22 cellular contexts compared by ENCODE assay signal in the genomic region with DNA sequence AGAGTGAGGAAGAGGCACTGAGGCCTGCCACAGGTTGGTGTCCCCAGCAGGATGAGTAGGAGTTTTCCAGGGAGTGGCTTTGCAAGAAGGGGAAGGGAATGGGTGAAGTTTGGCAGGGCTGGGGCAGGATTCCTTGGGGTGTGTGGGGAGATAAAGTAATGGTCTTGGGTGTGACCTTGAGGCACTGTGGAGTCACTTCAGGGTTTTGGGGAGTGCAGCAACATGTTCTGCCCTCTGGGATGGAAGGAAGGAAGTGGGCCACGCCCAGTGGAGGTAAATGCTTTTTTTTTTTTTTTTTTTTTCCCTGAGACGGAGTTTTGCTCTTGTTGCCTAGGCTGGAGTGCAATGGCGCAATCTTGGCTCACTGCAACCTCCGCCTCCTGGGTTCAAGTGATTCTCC.
DNase-seq lines count a peak whose midpoint lies in the region; TF ChIP-seq lines count a peak whose summit lies in the region.
"Had no signal": no experiment of that assay in that cellular context is flagged by ENCODE, and none has a peak within 500 bp of the region (broad histone marks: within the 10 kb centered on the region; RNA-seq: fewer than 3 reads in every experiment).

No MANE protein-coding gene starts in this region.

- no peak overlapping the region for H3K27ac ChIP-seq in HEK293 (ENCODE audit: extremely low read depth, low read depth, low read length)
- H3K27ac ChIP-seq: BLaER1, KMS-11, SJSA1 had no signal

- no peaks in the 10 kb centered on the region for H3K9me3 Mint-ChIP-seq in activated CD4-positive, alpha-beta T cell treated with anti-CD3 and anti-CD28 coated beads, Interleukin-2, amount 10 ng/mL, durations not matched to agents 7 days and 5 days
- H3K9me3 Mint-ChIP-seq in CD14-positive monocyte (peaks cover 0 to 5% (median 0%) of the 10 kb centered on the region in 7 donors), Calu3 (ENCODE audit: low read depth, unreplicated experiment) (no peaks in the 10 kb centered on the region)
- H3K9me3 Mint-ChIP-seq: CD4-positive, alpha-beta T cell had no signal

- no peaks in the 10 kb centered on the region for H3K4me1 ChIP-seq in HEK293 (ENCODE audit: control insufficient read depth, insufficient read depth, low read length)
- H3K4me1 ChIP-seq: BLaER1, Caco-2, SJSA1 had no signal

- H3K36me3 Mint-ChIP-seq in activated CD4-positive, alpha-beta T cell treated with anti-CD3 and anti-CD28 coated beads, Interleukin-2, amount 10 ng/mL, durations not matched to agents 7 days and 5 days (ENCODE audit: low read depth): peaks cover 2% of the 10 kb centered on the region
- H3K36me3 Mint-ChIP-seq in CD14-positive monocyte (peaks cover 0 to 14% of the 10 kb centered on the region in 2 donors), Calu3 (ENCODE audit: insufficient read depth, unreplicated experiment) (no peaks in the 10 kb centered on the region)

- H3K27ac Mint-ChIP-seq in activated CD4-positive, alpha-beta T cell treated with anti-CD3 and anti-CD28 coated beads, Interleukin-2, amount 10 ng/mL, durations not matched to agents 7 days and 5 days: peak overlapping the region; percentile 15
- H3K27ac Mint-ChIP-seq in CD14-positive monocyte (peak overlapping the region in 4 of 7 donors; percentile 16 to 81 (median 64)), Calu3 (ENCODE audit: unreplicated experiment) (no peak overlapping the region)
- H3K27ac Mint-ChIP-seq: CD4-positive, alpha-beta T cell had no signal

- POLR2A ChIA-PET in activated CD4-positive, alpha-beta T cell treated with anti-CD3 and anti-CD28 coated beads, Interleukin-2, amount 10 ng/mL, durations not matched to agents 7 days and 5 days (lab: Charles Lee): no interaction called here
- POLR2A ChIA-PET in HEK293 (lab: Yijun Ruan, JAX): no interaction called here

- no peak for DNase-seq in activated CD4-positive, alpha-beta T cell treated with anti-CD3 and anti-CD28 coated beads, Interleukin-2, amount 10 ng/mL, durations not matched to agents 7 days and 5 days
- no peak for DNase-seq in activated CD4-positive, alpha-beta T cell treated with anti-CD3 and anti-CD28 coated beads for 1 hour
- DNase-seq in CD14-positive monocyte (ENCODE audit: low spot score) (no peak), erythroblast (lab: John Stamatoyannopoulos, UW) (peak; percentile 17 to 20), NCI-H2196 (lab: John Stamatoyannopoulos, UW; ENCODE audit: unreplicated experiment) (no peak), Calu3 (no peak)
- DNase-seq: Caco-2; CD4-positive, alpha-beta T cell; DMS79 treated with DMSO at 0.1 percent for 48 hours; GF-D8; IMR-90; MM.1S; NCI-H1694; NCI-H2029 treated with DMSO at 0.1 percent for 48 hours; NCI-H2227 treated with DMSO at 0.1 percent for 48 hours; NCI-H526 treated with DMSO at 0.1 percent for 48 hours; Right ventricle myocardium superior; RPMI8226 had no signal

- no TSS peak for BruUV-seq in Calu3 (replicated peaks; lab: Mats Ljungman, UMichigan)

- H3K4me3 Mint-ChIP-seq in activated CD4-positive, alpha-beta T cell treated with anti-CD3 and anti-CD28 coated beads, Interleukin-2, amount 10 ng/mL, durations not matched to agents 7 days and 5 days: no peak overlapping the region
- H3K4me3 Mint-ChIP-seq in CD14-positive monocyte: no peak overlapping the region
- H3K4me3 Mint-ChIP-seq in Calu3 (ENCODE audit: low read depth, unreplicated experiment): no peak overlapping the region
- H3K4me3 Mint-ChIP-seq: CD4-positive, alpha-beta T cell had no signal

- intact Hi-C loops in CD14-positive monocyte (cut with micrococcal nuclease): no loop called here
- intact Hi-C loops in Calu3 (cut with micrococcal nuclease; ENCODE audit: unreplicated experiment): no loop called here

- peaks cover 14% of the 10 kb centered on the region for H3K4me1 Mint-ChIP-seq in activated CD4-positive, alpha-beta T cell treated with anti-CD3 and anti-CD28 coated beads, Interleukin-2, amount 10 ng/mL, durations not matched to agents 7 days and 5 days
- H3K4me1 Mint-ChIP-seq in CD14-positive monocyte (peaks cover 7% of the 10 kb centered on the region), Calu3 (ENCODE audit: low read depth, unreplicated experiment) (no peaks in the 10 kb centered on the region)

- no peak for TF ChIP-seq CTCF in CD14-positive monocyte (IDR thresholded peaks at IDR 0.05)
- TF ChIP-seq CTCF in HEK293 (tag by site-specific recombination; IDR thresholded peaks at IDR 0.05): no peak
- TF ChIP-seq CTCF in Calu3 (IDR thresholded peaks at IDR 0.05; ENCODE audit: unreplicated experiment): no peak

- TF ChIP-seq POLR2A in erythroblast (IDR thresholded peaks at IDR 0.05; ENCODE audit: low read length): no peak

- H3K36me3 ChIP-seq in HEK293 (ENCODE audit: control insufficient read depth in 2 of 2, insufficient read depth in 1 of 2, low read length in 2 of 2): no peaks in the 10 kb centered on the region
- H3K36me3 ChIP-seq: BLaER1, SJSA1 had no signal

- no peaks in the 10 kb centered on the region for H3K27me3 Mint-ChIP-seq in activated CD4-positive, alpha-beta T cell treated with anti-CD3 and anti-CD28 coated beads, Interleukin-2, amount 10 ng/mL, durations not matched to agents 7 days and 5 days
- H3K27me3 Mint-ChIP-seq in CD14-positive monocyte (ENCODE audit: low read depth in 3 of 3) (peaks cover 0 to 2% (median 0%) of the 10 kb centered on the region in 3 donors), Calu3 (ENCODE audit: unreplicated experiment) (no peaks in the 10 kb centered on the region)
- H3K27me3 Mint-ChIP-seq: CD4-positive, alpha-beta T cell had no signal

- CTCF ChIA-PET in activated CD4-positive, alpha-beta T cell treated with anti-CD3 and anti-CD28 coated beads, Interleukin-2, amount 10 ng/mL, durations not matched to agents 7 days and 5 days (lab: Charles Lee): no interaction called here
- CTCF ChIA-PET in HEK293 (lab: Yijun Ruan, JAX): interaction anchor here (0.7 kb wide), 1 partner anchor 964 kb away, joined by 3 read pairs; no protein-coding TSS in a partner anchor
- CTCF ChIA-PET in Calu3 (lab: Charles Lee): no interaction called here

- H3K4me3 ChIP-seq in HEK293 (ENCODE audit: low read depth, low read length): no peak overlapping the region
- H3K4me3 ChIP-seq: BLaER1, SJSA1 had no signal

- no peaks in the 10 kb centered on the region for H3K9me3 ChIP-seq in HEK293 (ENCODE audit: control insufficient read depth, insufficient read depth, low read depth, low read length)
- H3K9me3 ChIP-seq: BLaER1, Caco-2, SJSA1 had no signal

TF ChIP-seq in HEK293, 187 proteins besides CTCF, POLR2A, EP300 and RAD21:
- TF ChIP-seq ZFP3 (tag by site-specific recombination; IDR thresholded peaks at IDR 0.05; ENCODE audit: low read depth) (0 out of 2 replicates have a peak, but pooled peaks have one; percentile 35), MZF1 (tag by site-specific recombination; IDR thresholded peaks at IDR 0.05; ENCODE audit: borderline replicate concordance) (no peak)

Comparison
In these comparisons a context has a peak if more than half of its experiments do, and no peak if none do; other contexts are left out.
1. DNase-seq: peak in erythroblast (2 of 2); none in activated CD4-positive, alpha-beta T cell treated with anti-CD3 and anti-CD28 coated beads, Interleukin-2, amount 10 ng/mL, durations not matched to agents 7 days and 5 days (single experiment), activated CD4-positive, alpha-beta T cell treated with anti-CD3 and anti-CD28 coated beads for 1 hour (single experiment), CD14-positive monocyte (single experiment), NCI-H2196 (single experiment) and Calu3 (single experiment).